22 cellular contexts compared by ENCODE assay signal in the genomic region with DNA sequence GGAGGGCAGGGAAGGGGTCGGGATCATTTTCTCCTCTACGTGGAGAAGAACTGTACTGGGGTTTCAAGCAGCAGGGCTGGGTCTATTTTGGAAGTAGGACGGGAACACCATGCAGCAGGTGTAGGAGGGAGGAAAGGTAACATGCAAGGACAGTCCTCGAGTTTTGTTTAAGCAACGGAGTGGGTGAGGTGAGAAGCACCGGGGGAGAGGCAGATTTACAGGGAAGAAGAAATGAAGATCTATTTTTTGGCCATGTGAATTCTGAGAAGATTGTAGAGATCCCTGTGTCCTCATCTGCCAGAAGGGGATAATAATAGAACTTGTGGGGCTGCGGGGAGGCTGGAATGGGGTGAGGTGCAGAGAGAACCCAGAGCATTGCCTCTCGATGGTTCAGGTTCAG.
DNase-seq lines count a peak whose midpoint lies in the region; ATAC-seq, FAIRE-seq and TF ChIP-seq lines count a peak whose summit lies in the region.
"Had no signal": no experiment of that assay in that cellular context is flagged by ENCODE, and none has a peak within 500 bp of the region (broad histone marks: within the 10 kb centered on the region; RNA-seq: fewer than 3 reads in every experiment).

No MANE protein-coding gene starts in this region.

- H3K9me3 ChIP-seq in BLaER1 (no peaks in the 10 kb centered on the region), GM12878 (replicated peaks; ENCODE audit: control insufficient read depth, insufficient read depth, low read length) (peaks cover 4% of the 10 kb centered on the region; the same call in 2 of the 3 replicates)
- peaks cover 0 to 10% (median 0%) of the 10 kb centered on the region in 11 experiments; a peak in 2 of 22 replicates for H3K9me3 ChIP-seq in BLaER1 treated with 17β-estradiol and CSF1 and Interleukin-3, amounts not matched to agents 10 nM and 100 nM (replicated peaks in 1 of 11)

- H3K4me3 ChIP-seq in BLaER1 (no peak overlapping the region), GM12878 (no peak overlapping the region)
- H3K4me3 ChIP-seq in BLaER1 treated with 17β-estradiol and CSF1 and Interleukin-3, amounts not matched to agents 10 nM and 100 nM: no peak overlapping the region

- POLR2A ChIA-PET in GM12878 (lab: Charles Lee): no interaction called here

- RAD21 ChIA-PET in GM12878 (lab: Charles Lee; ENCODE audit: unreplicated experiment): interaction anchor here (0.6 kb wide), 1 partner anchor 81 kb away, joined by 3 read pairs; no protein-coding TSS in a partner anchor

- DNase-seq in GM12878 (ENCODE audit: low read depth, low spot score): no peak
- peak; percentile 24 for DNase-seq in occipital lobe (lab: John Stamatoyannopoulos, UW)
- no peak for DNase-seq in A172 (ENCODE audit: low spot score)
- DNase-seq in AG20443 (ENCODE audit: low spot score): no peak
- DNase-seq in globus pallidus (ENCODE audit: low spot score): no peak
- DNase-seq: CD4-positive, alpha-beta T cell; DMS153; GF-D8; H7; HFFc6; MV-4-11; NCI-H1417; NCI-H187; NCI-H2107; NCI-H2227 treated with DMSO at 0.1 percent for 48 hours; NCI-H524; NCI-H82; PC-3; RPMI8226 had no signal

- peaks cover 32% of the 10 kb centered on the region for H3K4me1 ChIP-seq in BLaER1
- H3K4me1 ChIP-seq in BLaER1 treated with 17β-estradiol and CSF1 and Interleukin-3, amounts not matched to agents 10 nM and 100 nM: peaks cover 0 to 33% (median 12%) of the 10 kb centered on the region in 10 experiments; a peak in 9 of 20 replicates
- H3K4me1 ChIP-seq in GM12878 (ENCODE audit: control insufficient read depth, insufficient read depth, low read length): peaks cover 19% of the 10 kb centered on the region

- H3K27me3 ChIP-seq in BLaER1: no peaks in the 10 kb centered on the region
- H3K27me3 ChIP-seq in BLaER1 treated with 17β-estradiol and CSF1 and Interleukin-3, amounts not matched to agents 10 nM and 100 nM: no peaks in the 10 kb centered on the region
- H3K27me3 ChIP-seq in GM12878 (replicated peaks in 1 of 2; ENCODE audit: control insufficient read depth in 2 of 2, insufficient read depth in 2 of 2, low read length in 1 of 2): no peaks in the 10 kb centered on the region

- peaks cover 100% of the 10 kb centered on the region for H3K36me3 ChIP-seq in BLaER1
- H3K36me3 ChIP-seq in BLaER1 treated with 17β-estradiol and CSF1 and Interleukin-3, amounts not matched to agents 10 nM and 100 nM: peaks cover 99 to 100% (median 100%) of the 10 kb centered on the region in 11 experiments
- peaks cover 43 to 55% of the 10 kb centered on the region in 2 experiments for H3K36me3 ChIP-seq in GM12878 (ENCODE audit: control insufficient read depth in 2 of 2, insufficient read depth in 2 of 2, low read length in 1 of 2)

- no peak for FAIRE-seq in GM12878 (lab: Jason Lieb, UNC)

- over 99% methylated on average over 8 of the region's 8 CpGs for WGBS in GM12878 (ENCODE audit: insufficient coverage, insufficient replicate concordance, low lambda C conversion rate, missing lambda C conversion rate)

- H3K79me2 ChIP-seq in GM12878 (ENCODE audit: control insufficient read depth, insufficient read depth, low read length): peaks cover 12% of the 10 kb centered on the region

- TF ChIP-seq RAD21 in GM12878 (IDR thresholded peaks at IDR 0.05; ENCODE audit: insufficient read depth, low read depth, low read length): no peak

- intact Hi-C loops in GM12878 (cut with micrococcal nuclease; ENCODE audit: unreplicated experiment): no loop called here

- no peak for TF ChIP-seq CTCF in GM12878 (IDR thresholded peaks at IDR 0.05 in 2 of 3, conservative IDR thresholded peaks at IDR 0.05 in 1 of 3; ENCODE audit: control insufficient read depth in 2 of 3, extremely low read depth in 1 of 3, insufficient read depth in 1 of 3, low read depth in 3 of 3, low read length in 3 of 3)

- no peak overlapping the region for H3K9ac ChIP-seq in BLaER1
- H3K9ac ChIP-seq in BLaER1 treated with 17β-estradiol and CSF1 and Interleukin-3, amounts not matched to agents 10 nM and 100 nM: no peak overlapping the region
- H3K9ac ChIP-seq in GM12878 (ENCODE audit: control insufficient read depth, insufficient read depth, low read length): no peak overlapping the region
- H3K9ac ChIP-seq: KMS-11 had no signal

- BruUV-seq in GM12878 (replicated peaks; lab: Mats Ljungman, UMichigan): no TSS peak

- no peak for TF ChIP-seq EP300 in GM12878 (IDR thresholded peaks at IDR 0.05; ENCODE audit: borderline replicate concordance in 1 of 2, control insufficient read depth in 1 of 2, low read depth in 2 of 2, low read length in 2 of 2)

- no peak for ATAC-seq in GM12878
- ATAC-seq: PC-3 had no signal

- peak overlapping the region; percentile 36 for H3K4me2 ChIP-seq in BLaER1
- H3K4me2 ChIP-seq in BLaER1 treated with 17β-estradiol and CSF1 and Interleukin-3, amounts not matched to agents 10 nM and 100 nM: peak overlapping the region in 6 of 11 experiments; percentile 27 to 59 (median 46); a peak in 10 of 22 replicates
- H3K4me2 ChIP-seq in GM12878 (ENCODE audit: control insufficient read depth, insufficient read depth): no peak overlapping the region
- H3K4me2 ChIP-seq: KMS-11 had no signal

- SMC1A ChIA-PET in GM12878 (lab: Charles Lee; ENCODE audit: uncharacterized antibody, unreplicated experiment): interaction anchor here (0.8 kb wide), 1 partner anchor 988 kb away, joined by 3 read pairs; no protein-coding TSS in a partner anchor

- CTCF ChIA-PET in GM12878 (lab: Yijun Ruan, JAX): interaction anchor here (1.0 kb wide), 1 partner anchor 65 kb away, joined by 3 read pairs; no protein-coding TSS in a partner anchor

- no peak overlapping the region for H2AFZ ChIP-seq in GM12878 (ENCODE audit: control insufficient read depth, low read depth, low read length)

- 0 out of 2 replicates have a peak, but pooled peaks have one; percentile 3 for TF ChIP-seq POLR2A in GM12878 (IDR thresholded peaks at IDR 0.05; ENCODE audit: low read depth, low read length)

- H3K27ac ChIP-seq in BLaER1: no peak overlapping the region
- no peak overlapping the region for H3K27ac ChIP-seq in BLaER1 treated with 17β-estradiol and CSF1 and Interleukin-3, amounts not matched to agents 10 nM and 100 nM
- no peak overlapping the region for H3K27ac ChIP-seq in GM12878 (ENCODE audit: control insufficient read depth, insufficient read depth)
- H3K27ac ChIP-seq: KMS-11 had no signal

- in situ Hi-C loops in GM12878 (cut with MboI): no loop called here

- peaks cover 28% of the 10 kb centered on the region for H4K20me1 ChIP-seq in BLaER1
- H4K20me1 ChIP-seq in BLaER1 treated with 17β-estradiol and CSF1 and Interleukin-3, amounts not matched to agents 10 nM and 100 nM: peaks cover 0 to 47% (median 16%) of the 10 kb centered on the region in 11 experiments; a peak in 13 of 22 replicates
- H4K20me1 ChIP-seq in GM12878 (ENCODE audit: control insufficient read depth, insufficient read depth): no peaks in the 10 kb centered on the region; the same call in 1 of the 2 replicates

TF ChIP-seq in GM12878, 131 proteins besides CTCF, POLR2A, EP300 and RAD21:
- TF ChIP-seq CHD1 (IDR thresholded peaks at IDR 0.05; ENCODE audit: low read depth, low read length) (no peak), SREBF1 (IDR thresholded peaks at IDR 0.05; ENCODE audit: low read length) (no peak), POLR2AphosphoS2 (IDR thresholded peaks at IDR 0.05; ENCODE audit: low read depth, low read length) (no peak), HDAC2 (IDR thresholded peaks at IDR 0.05) (no peak), SRF (IDR thresholded peaks at IDR 0.05; ENCODE audit: low read depth in 2 of 2, low read length in 2 of 2) (no peak), FOXK2 (IDR thresholded peaks at IDR 0.05) (no peak), PAX8 (IDR thresholded peaks at IDR 0.05) (no peak), ZBED1 (IDR thresholded peaks at IDR 0.05; ENCODE audit: borderline replicate concordance) (no peak), CBX5 (IDR thresholded peaks at IDR 0.05; ENCODE audit: low read depth) (no peak), TARDBP (IDR thresholded peaks at IDR 0.05; ENCODE audit: borderline replicate concordance) (no peak), RB1 (IDR thresholded peaks at IDR 0.05; ENCODE audit: borderline replicate concordance) (no peak), EGR1 (IDR thresholded peaks at IDR 0.05; ENCODE audit: borderline replicate concordance in 1 of 2, low read depth in 2 of 2, low read length in 2 of 2) (no peak), MTA2 (IDR thresholded peaks at IDR 0.05; ENCODE audit: low read depth) (no peak)
TF ChIP-seq in GM12878: peak in this region for 0.
